Comparison of ENCODE assay signal across 11 cellular contexts in genomic region chr6:5999688-6000608, GRCh38. TPM values are rescaled to one million over a fixed set of nuclear protein-coding genes. Genes with fewer than 3 reads are reported as not detected.
DNase-seq lines count a peak whose midpoint lies in the region; ATAC-seq and TF ChIP-seq lines count a peak whose summit lies in the region.
"Had no signal": no experiment of that assay in that cellular context is flagged by ENCODE, and none has a peak within 500 bp of the region (broad histone marks: within the 10 kb centered on the region; RNA-seq: fewer than 3 reads in every experiment).

No MANE protein-coding gene starts in this region.

- no peak overlapping the region for H4K91ac ChIP-seq in trophoblast cell (ENCODE audit: low read depth, low read length)

- H3K18ac ChIP-seq in trophoblast cell (ENCODE audit: low read length), result no peak overlapping the region

- peaks cover 71% of the 10 kb centered on the region for H3K4me1 ChIP-seq in CD8-positive, alpha-beta memory T cell (ENCODE audit: insufficient read depth, low read length)
- H3K4me1 ChIP-seq in esophagus squamous epithelium, result peaks cover 34 to 79% (median 43%) of the 10 kb centered on the region in 3 donors
- peaks cover 13 to 22% of the 10 kb centered on the region in 2 experiments for H3K4me1 ChIP-seq in trophoblast cell (ENCODE audit: control insufficient read depth in 1 of 2, insufficient read depth in 2 of 2, low read length in 2 of 2)

- H3K4me2 ChIP-seq in trophoblast cell (ENCODE audit: low read length), result peak overlapping the region; percentile 18

- H3K23ac ChIP-seq in trophoblast cell (ENCODE audit: low read length), result no peak overlapping the region

- H3K14ac ChIP-seq in trophoblast cell (ENCODE audit: low read length), result no peak overlapping the region

- no peak overlapping the region for H2BK12ac ChIP-seq in trophoblast cell (ENCODE audit: low read length)

- H2AFZ ChIP-seq in trophoblast cell (ENCODE audit: insufficient read depth, low read length, poor library complexity), result no peak overlapping the region

- no peak overlapping the region for H2BK5ac ChIP-seq in trophoblast cell (ENCODE audit: low read depth, low read length, poor library complexity)

- no peaks in the 10 kb centered on the region for H3K36me3 ChIP-seq in CD8-positive, alpha-beta memory T cell (ENCODE audit: insufficient read depth, low read length)
- H3K36me3 ChIP-seq in esophagus squamous epithelium, result no peaks in the 10 kb centered on the region
- H3K36me3 ChIP-seq in trophoblast cell (ENCODE audit: control insufficient read depth in 1 of 2, insufficient read depth in 2 of 2, low read length in 2 of 2), result no peaks in the 10 kb centered on the region
- H3K36me3 ChIP-seq: SJSA1 had no signal

- H2BK120ac ChIP-seq in trophoblast cell (ENCODE audit: insufficient read depth, low read length, poor library complexity), result no peak overlapping the region

- no peak for DNase-seq in CD8-positive, alpha-beta memory T cell
- DNase-seq in T-cell (no peak), esophagus squamous epithelium (lab: John Stamatoyannopoulos, UW) (no peak), trophoblast cell (no peak), NCI-H1417 (lab: John Stamatoyannopoulos, UW) (no peak), A172 (ENCODE audit: low spot score) (no peak)
- DNase-seq in stimulated activated CD4-positive, alpha-beta T cell treated with anti-CD3 and anti-CD28 coated beads, Interleukin-2, amount 100 ng/mL, for 24 hours, result no peak
- DNase-seq: effector CD8-positive, alpha-beta T cell; NCI-H226 had no signal

- no peak overlapping the region for H3K4ac ChIP-seq in trophoblast cell (ENCODE audit: low read depth, low read length)

- H4K12ac ChIP-seq in trophoblast cell (ENCODE audit: low read depth, low read length), result no peak overlapping the region

- no peak overlapping the region for H3K4me3 ChIP-seq in CD8-positive, alpha-beta memory T cell (ENCODE audit: low read length)
- peak overlapping the region in 3 of 4 donors; percentile 7 to 51 (median 24) for H3K4me3 ChIP-seq in esophagus squamous epithelium
- H3K4me3 ChIP-seq in trophoblast cell (ENCODE audit: low read depth, low read length), result no peak overlapping the region

- 34 to 38% methylated on average over 34 of the region's 34 CpGs for WGBS in esophagus squamous epithelium, 2 donors
- no CpG with 5 or more reads among the region's 34 CpGs for WGBS in trophoblast cell (ENCODE audit: extremely low coverage, insufficient coverage, insufficient read length)

- no peak for ATAC-seq in T-cell (replicated peaks in 1 of 4)
- ATAC-seq in GM18519 (IDR thresholded peaks at IDR 0.05; ENCODE audit: low FRiP score, unreplicated experiment), result no peak

- peak overlapping the region in 3 of 8 donors; percentile 9 to 67 (median 47) for H3K27ac Mint-ChIP-seq in CD8-positive, alpha-beta memory T cell
- H3K27ac Mint-ChIP-seq in T-cell, result peak overlapping the region in 1 of 2 donors; percentile 73

- no peaks in the 10 kb centered on the region for H3K79me1 ChIP-seq in trophoblast cell (ENCODE audit: low read length)

- POLR2A ChIA-PET in CD8-positive, alpha-beta memory T cell (lab: Charles Lee), result no interaction called here
- POLR2A ChIA-PET in T-cell (lab: Charles Lee), result interaction anchor here in 1 of 2 donors (0.5 to 0.6 kb wide), 2 partner anchors 108 to 144 kb away, joined by 3 to 5 read pairs; no protein-coding TSS in a partner anchor

- no peak overlapping the region for H4K8ac ChIP-seq in trophoblast cell (ENCODE audit: low read depth, low read length)

- peaks cover 98% of the 10 kb centered on the region for H3K27me3 ChIP-seq in CD8-positive, alpha-beta memory T cell (ENCODE audit: insufficient read depth, low read length, poor library complexity, severe bottlenecking)
- H3K27me3 ChIP-seq in esophagus squamous epithelium (peaks cover 50 to 100% (median 80%) of the 10 kb centered on the region in 4 donors), trophoblast cell (ENCODE audit: insufficient read depth, low read length) (peaks cover 92% of the 10 kb centered on the region)
- H3K27me3 ChIP-seq: SJSA1 had no signal

- intact Hi-C loops in esophagus squamous epithelium (cut with DNase I), result no loop called here

- peaks cover 0 to 61% (median 45%) of the 10 kb centered on the region in 5 donors for H3K9me3 Mint-ChIP-seq in CD8-positive, alpha-beta memory T cell
- H3K9me3 Mint-ChIP-seq in T-cell, result peaks cover 0 to 13% (median 0%) of the 10 kb centered on the region in 3 donors

- peaks cover 0 to 11% (median 3%) of the 10 kb centered on the region in 3 donors for H3K36me3 Mint-ChIP-seq in CD8-positive, alpha-beta memory T cell
- peaks cover 13% of the 10 kb centered on the region for H3K36me3 Mint-ChIP-seq in T-cell

- no peak overlapping the region for H3K9ac ChIP-seq in trophoblast cell (ENCODE audit: low read length)

- peaks cover 58 to 82% (median 79%) of the 10 kb centered on the region in 3 donors for H3K4me1 Mint-ChIP-seq in CD8-positive, alpha-beta memory T cell
- H3K4me1 Mint-ChIP-seq in T-cell, result peaks cover 69 to 78% (median 77%) of the 10 kb centered on the region in 3 donors

- CTCF ChIA-PET in CD8-positive, alpha-beta memory T cell (lab: Charles Lee), result no interaction called here
- CTCF ChIA-PET in T-cell (lab: Charles Lee), result interaction anchor here in 1 of 2 donors (0.6 to 1.0 kb wide), 2 partner anchors 423 to 528 kb away, joined by 4 read pairs; no protein-coding TSS in a partner anchor

- H2AK5ac ChIP-seq in trophoblast cell (ENCODE audit: low read length), result no peak overlapping the region

- no peaks in the 10 kb centered on the region for H3K79me2 ChIP-seq in trophoblast cell (ENCODE audit: control insufficient read depth, insufficient read depth, low read length, poor library complexity)

- H3K27me3 Mint-ChIP-seq in CD8-positive, alpha-beta memory T cell, result peaks cover 89 to 97% of the 10 kb centered on the region in 2 donors
- H3K27me3 Mint-ChIP-seq in T-cell, result peaks cover 80 to 91% of the 10 kb centered on the region in 2 donors

- H3K4me3 Mint-ChIP-seq in CD8-positive, alpha-beta memory T cell, result peak overlapping the region; percentile 3 to 90 (median 57)
- peak overlapping the region in 2 of 3 donors; percentile 22 to 67 for H3K4me3 Mint-ChIP-seq in T-cell

- no peak for TF ChIP-seq CTCF in esophagus squamous epithelium (IDR thresholded peaks at IDR 0.05)

- TF ChIP-seq POLR2A in esophagus squamous epithelium (IDR thresholded peaks at IDR 0.05), result no peak

- no peak overlapping the region for H3K27ac ChIP-seq in CD8-positive, alpha-beta memory T cell (ENCODE audit: low read depth, low read length)
- peak overlapping the region in 3 of 4 donors; percentile 28 to 68 (median 47) for H3K27ac ChIP-seq in esophagus squamous epithelium
- no peak overlapping the region for H3K27ac ChIP-seq in trophoblast cell (ENCODE audit: low read depth, low read length)
- H3K27ac ChIP-seq: SJSA1 had no signal

- no peaks in the 10 kb centered on the region for H3K9me3 ChIP-seq in CD8-positive, alpha-beta memory T cell (ENCODE audit: low read length)
- H3K9me3 ChIP-seq in esophagus squamous epithelium (peaks cover 0 to 13% (median 3%) of the 10 kb centered on the region in 3 donors), trophoblast cell (ENCODE audit: insufficient read depth, low read depth, low read length) (peaks cover 20% of the 10 kb centered on the region)
- H3K9me3 ChIP-seq: SJSA1 had no signal

RNA-seq across cellular contexts. Expression of gene NRN1, which starts 6.8 kb away (rescaled TPM):
- total RNA-seq in CD8-positive, alpha-beta memory T cell, result under 1 TPM in 1 of 2 experiments, not detected in 1; 0.24 TPM
- 0.61 TPM for polyA plus RNA-seq in CD8-positive, alpha-beta memory T cell
- total RNA-seq in T-cell (under 1 TPM in 2 of 5 donors, not detected in 3; 0.13 to 0.33 TPM), esophagus squamous epithelium (1 to 10 TPM in 2 of 4 donors, under 1 TPM in 2; 0.19 to 7.1 (median 3.7) TPM)
- polyA plus RNA-seq in trophoblast cell (2013), result 0.04 and 0.05 TPM in 2 replicates
- total RNA-seq in A172 (2014; rRNA removed; shearing (Covaris generic)), result 6.5 and 8.7 TPM in 2 replicates

Comparison
In these comparisons a context has a peak if more than half of its experiments do, and no peak if none do; other contexts are left out.
1. H3K27ac ChIP-seq: peak in esophagus squamous epithelium (3 of 4); none in CD8-positive, alpha-beta memory T cell (single experiment) and trophoblast cell (single experiment).
2. H3K4me3 ChIP-seq: peak in esophagus squamous epithelium (3 of 4); none in CD8-positive, alpha-beta memory T cell (single experiment) and trophoblast cell (single experiment).